9 cellular contexts compared by ENCODE assay signal in the genomic region with DNA sequence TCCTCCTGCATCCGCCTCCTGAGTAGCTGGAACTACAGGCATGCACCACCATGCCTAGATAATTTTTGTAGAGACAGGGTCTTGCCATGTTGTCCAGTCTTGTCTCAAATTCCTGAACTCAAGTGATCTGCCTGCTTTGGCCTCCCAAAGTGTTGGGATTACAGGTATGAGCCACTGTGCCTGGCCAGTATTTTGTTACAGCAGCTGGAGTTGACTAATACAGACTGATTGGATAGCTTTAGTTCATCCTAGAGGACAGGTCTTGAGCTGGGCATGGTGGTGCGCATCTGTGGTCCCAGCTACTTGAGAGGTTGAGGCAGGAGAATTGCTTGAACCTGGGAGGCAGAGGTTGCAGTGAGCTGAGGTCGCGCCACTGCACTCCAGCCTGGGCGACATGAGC. TPM values are rescaled to one million over a fixed set of nuclear protein-coding genes. Genes with fewer than 3 reads are reported as not detected.
"Had no signal": no experiment of that assay in that cellular context is flagged by ENCODE, and none has a peak within 500 bp of the region (broad histone marks: within the 10 kb centered on the region; RNA-seq: fewer than 3 reads in every experiment).

No MANE protein-coding gene starts in this region.

RNA-seq across cellular contexts. Expression of a gene that starts 40.0 kb away (rescaled TPM):
- total RNA-seq: dermis microvascular lymphatic vessel endothelial cell, endodermal cell, esophagus mucosa, esophagus squamous epithelium, gastrocnemius medialis, glomerular endothelial cell, kidney epithelial cell, left cardiac atrium, lower leg skin had no signal
